ENCODE assay signal across 9 cellular contexts in the genomic region with DNA sequence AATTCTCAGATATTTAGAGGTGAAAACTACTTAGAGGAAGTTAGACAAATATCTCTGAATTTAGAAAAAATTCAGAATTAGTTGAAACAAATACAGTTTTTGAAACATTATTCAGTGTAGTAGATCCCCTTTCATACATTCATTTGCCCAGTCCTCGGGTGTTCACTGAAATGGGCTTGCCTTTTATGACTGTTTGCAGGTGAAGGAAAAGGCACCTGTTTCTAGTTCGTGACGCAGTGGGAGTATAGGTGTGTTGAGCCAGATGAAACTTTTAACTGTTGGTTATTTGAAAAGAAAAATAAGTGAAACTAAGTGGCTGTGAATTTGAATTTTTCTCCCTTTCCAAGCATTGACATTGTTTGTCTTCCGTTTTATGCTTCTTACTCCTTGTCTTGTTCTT. TPM values are rescaled to one million over a fixed set of nuclear protein-coding genes. Genes with fewer than 3 reads are reported as not detected.
"Had no signal": no experiment of that assay in that cellular context is flagged by ENCODE, and none has a peak within 500 bp of the region (broad histone marks: within the 10 kb centered on the region; RNA-seq: fewer than 3 reads in every experiment).

No MANE protein-coding gene starts in this region.

- H3K27ac Mint-ChIP-seq: HFFc6, IgD-negative memory B cell had no signal

- H3K9me3 ChIP-seq: HAP-1 had no signal

- ATAC-seq: HCT116, HepG2 had no signal

- H3K27ac ChIP-seq: GM23248, HL-60 had no signal

- H3K36me3 ChIP-seq: HAP-1 had no signal

- DNase-seq: GM23248, GOT3, H7, HFFc6 had no signal

- H3K9me3 Mint-ChIP-seq: HFFc6, IgD-negative memory B cell had no signal

- H3K36me3 Mint-ChIP-seq: IgD-negative memory B cell had no signal

- H3K4me1 ChIP-seq: HAP-1 had no signal

- H3K4me3 ChIP-seq: GM23248, HAP-1 had no signal

- H3K4me3 Mint-ChIP-seq: HFFc6, IgD-negative memory B cell had no signal

RNA-seq across cellular contexts. Expression of gene TMEFF2, which starts 28.9 kb away (rescaled TPM):
- total RNA-seq: GM23248, HepG2 had no signal
